In the genomic region with DNA sequence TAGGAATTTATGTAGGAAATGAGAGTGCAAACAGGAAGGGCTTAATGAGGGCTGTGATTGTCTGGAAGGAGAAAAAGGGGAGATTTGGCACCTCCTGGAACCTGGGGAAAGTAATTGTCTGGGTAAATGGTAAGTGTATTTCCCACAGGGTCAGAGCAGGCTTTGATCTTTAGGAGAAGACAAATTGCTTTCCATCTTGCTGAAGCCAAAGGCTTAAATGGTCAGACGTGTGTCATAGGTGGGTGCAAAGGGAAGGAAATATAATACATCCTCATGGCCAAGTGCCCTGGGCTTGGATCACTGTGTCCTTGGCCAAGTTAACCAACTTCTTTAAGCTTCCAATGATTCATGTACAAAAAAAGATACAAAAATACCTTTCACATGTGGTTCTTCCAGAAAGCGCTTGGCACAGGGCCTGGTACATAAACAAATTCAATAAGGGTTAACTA, we compare ENCODE assay signal across 15 cellular contexts. TPM values are rescaled to one million over a fixed set of nuclear protein-coding genes. Genes with fewer than 3 reads are reported as not detected.
A peak's percentile ranks its signal among the peaks of the same experiment; 100 is the strongest.
DNase-seq lines count a peak whose midpoint lies in the region; ATAC-seq and TF ChIP-seq lines count a peak whose summit lies in the region.
"Had no signal": no experiment of that assay in that cellular context is flagged by ENCODE, and none has a peak within 500 bp of the region (broad histone marks: within the 10 kb centered on the region; RNA-seq: fewer than 3 reads in every experiment).

No MANE protein-coding gene starts in this region.

- peaks cover 50% of the 10 kb centered on the region for H3K4me1 Mint-ChIP-seq in dendritic cell treated with granulocyte-macrophage colony-stimulating factor and Interleukin-4, amounts not matched to agents 40 ng/mL and 50 ng/mL, for 4 days (ENCODE audit: low read depth)
- H3K4me1 Mint-ChIP-seq in neural crest cell: peaks cover 8% of the 10 kb centered on the region
- peaks cover 7% of the 10 kb centered on the region for H3K4me1 Mint-ChIP-seq in activated T-helper 2 cell treated with anti-CD3 and anti-CD28 coated beads, Interferon-gamma antibody, Interleukin-2, Interleukin-4, amounts not matched to agents 10 μg/mL and 5 μg/mL and 100 μg/mL, durations not matched to agents 14 hours and 24 hours and 36 hours (ENCODE audit: low read depth)

- CTCF ChIA-PET in IMR-90 (lab: Yijun Ruan, JAX): no interaction called here

- H3K56ac ChIP-seq in IMR-90 (ENCODE audit: extremely low read depth, insufficient read depth, low read length): no peak overlapping the region

- in situ Hi-C loops in IMR-90 (cut with MboI; ENCODE audit: low sequenced_read_pairs): no loop called here

- no peaks in the 10 kb centered on the region for H3K36me3 ChIP-seq in IMR-90 (ENCODE audit: control insufficient read depth, insufficient read depth, low read length)

- no peak overlapping the region for H2BK15ac ChIP-seq in IMR-90 (ENCODE audit: low read depth, low read length)

- H3K9me3 Mint-ChIP-seq in dendritic cell treated with granulocyte-macrophage colony-stimulating factor and Interleukin-4, amounts not matched to agents 40 ng/mL and 50 ng/mL, for 4 days: no peaks in the 10 kb centered on the region
- H3K9me3 Mint-ChIP-seq in neural crest cell: peaks cover 2% of the 10 kb centered on the region
- no peaks in the 10 kb centered on the region for H3K9me3 Mint-ChIP-seq in activated T-helper 2 cell treated with anti-CD3 and anti-CD28 coated beads, Interferon-gamma antibody, Interleukin-2, Interleukin-4, amounts not matched to agents 10 μg/mL and 5 μg/mL and 100 μg/mL, durations not matched to agents 14 hours and 24 hours and 36 hours

- peaks cover 25% of the 10 kb centered on the region for H3K36me3 Mint-ChIP-seq in dendritic cell treated with granulocyte-macrophage colony-stimulating factor and Interleukin-4, amounts not matched to agents 40 ng/mL and 50 ng/mL, for 4 days (ENCODE audit: low read depth)
- peaks cover 1% of the 10 kb centered on the region for H3K36me3 Mint-ChIP-seq in neural crest cell (ENCODE audit: low read depth)
- no peaks in the 10 kb centered on the region for H3K36me3 Mint-ChIP-seq in activated T-helper 2 cell treated with anti-CD3 and anti-CD28 coated beads, Interferon-gamma antibody, Interleukin-2, Interleukin-4, amounts not matched to agents 10 μg/mL and 5 μg/mL and 100 μg/mL, durations not matched to agents 14 hours and 24 hours and 36 hours (ENCODE audit: low read depth)

- POLR2A ChIA-PET in IMR-90 (lab: Charles Lee; ENCODE audit: unreplicated experiment): no interaction called here

- H2AK9ac ChIP-seq in IMR-90 (replicated peaks; ENCODE audit: low read depth, low read length, poor library complexity): no peak overlapping the region

- no peak overlapping the region for H2BK120ac ChIP-seq in IMR-90 (ENCODE audit: low read depth, low read length)

- peak overlapping the region; percentile 60 for H3K27ac Mint-ChIP-seq in dendritic cell treated with granulocyte-macrophage colony-stimulating factor and Interleukin-4, amounts not matched to agents 40 ng/mL and 50 ng/mL, for 4 days
- no peak overlapping the region for H3K27ac Mint-ChIP-seq in neural crest cell (ENCODE audit: unreplicated experiment)
- no peak overlapping the region for H3K27ac Mint-ChIP-seq in activated T-helper 2 cell treated with anti-CD3 and anti-CD28 coated beads, Interferon-gamma antibody, Interleukin-2, Interleukin-4, amounts not matched to agents 10 μg/mL and 5 μg/mL and 100 μg/mL, durations not matched to agents 14 hours and 24 hours and 36 hours

- DNase-seq in IMR-90 (peak; percentile 46), neural crest cell (ENCODE audit: low read depth, low spot score) (no peak), NCI-H2029 treated with DMSO at 0.1 percent for 48 hours (lab: John Stamatoyannopoulos, UW) (no peak), NCI-H2081 (lab: John Stamatoyannopoulos, UW) (no peak)
- no peak for DNase-seq in activated T-helper 2 cell treated with anti-CD3 and anti-CD28 coated beads, Interferon-gamma antibody, Interleukin-2, Interleukin-4, amounts not matched to agents 10 μg/mL and 5 μg/mL and 100 μg/mL, durations not matched to agents 14 hours and 24 hours and 36 hours (ENCODE audit: low spot score)
- DNase-seq: activated CD8-positive, alpha-beta memory T cell treated with anti-CD3 and anti-CD28 coated beads, Interleukin-2, amount 50 U/mL, for 48 hours; DND-41; effector CD4-positive, alpha-beta T cell; left lung; NCI-H2227 treated with DMSO at 0.1 percent for 48 hours had no signal

- no peaks in the 10 kb centered on the region for H4K20me1 ChIP-seq in IMR-90 (ENCODE audit: insufficient read depth, low read length)

- no peaks in the 10 kb centered on the region for H3K9me1 ChIP-seq in IMR-90 (ENCODE audit: insufficient read depth, low read length)

- dilution Hi-C loops in IMR-90 (cut with HindIII; ENCODE audit: low sequenced_read_pairs, unreplicated experiment): loop anchor here (25.0 kb wide), 1 partner anchor 108 kb away; no protein-coding TSS in a partner anchor

- H2BK20ac ChIP-seq in IMR-90 (ENCODE audit: low read depth, low read length): no peak overlapping the region

- no peak for TF ChIP-seq CTCF in C4-2B (conservative IDR thresholded peaks at IDR 0.05)
- no peak for TF ChIP-seq CTCF in IMR-90 (conservative IDR thresholded peaks at IDR 0.05; ENCODE audit: low read depth, low read length)
- TF ChIP-seq CTCF in neural crest cell (conservative IDR thresholded peaks at IDR 0.05): no peak

- no peak overlapping the region for H3K14ac ChIP-seq in IMR-90 (replicated peaks; ENCODE audit: low read depth, low read length)

- no peak overlapping the region for H3K4ac ChIP-seq in IMR-90 (ENCODE audit: low read depth, low read length)

- no peaks in the 10 kb centered on the region for H3K4me1 ChIP-seq in IMR-90 (ENCODE audit: control insufficient read depth, insufficient read depth, low read length)

- H3K27me3 ChIP-seq in IMR-90 (ENCODE audit: control insufficient read depth, insufficient read depth, low read length): no peaks in the 10 kb centered on the region; the same call in 1 of the 2 replicates
- H3K27me3 ChIP-seq: left lung, tibial nerve had no signal

- intact Hi-C loops in IMR-90 (cut with micrococcal nuclease): no loop called here
- intact Hi-C loops in dendritic cell treated with granulocyte-macrophage colony-stimulating factor and Interleukin-4, amounts not matched to agents 40 ng/mL and 50 ng/mL, for 4 days (cut with micrococcal nuclease): loop anchor here (5.0 kb wide), 1 partner anchor 617 kb away; no protein-coding TSS in a partner anchor
- intact Hi-C loops in activated T-helper 2 cell treated with anti-CD3 and anti-CD28 coated beads, Interferon-gamma antibody, Interleukin-2, Interleukin-4, amounts not matched to agents 10 μg/mL and 5 μg/mL and 100 μg/mL, durations not matched to agents 14 hours and 24 hours and 36 hours (cut with micrococcal nuclease): no loop called here

- TF ChIP-seq POLR2A in IMR-90 (IDR thresholded peaks at IDR 0.05; ENCODE audit: low read depth, low read length): no peak

- no CpG with 5 or more reads among the region's 2 CpGs for WGBS in IMR-90 (ENCODE audit: extremely low coverage in 2 of 2, insufficient read length in 1 of 2), 2 experiments

- H3K4me2 ChIP-seq in IMR-90 (ENCODE audit: low read depth, low read length): no peak overlapping the region

- no peaks in the 10 kb centered on the region for H3K27me3 Mint-ChIP-seq in dendritic cell treated with granulocyte-macrophage colony-stimulating factor and Interleukin-4, amounts not matched to agents 40 ng/mL and 50 ng/mL, for 4 days
- peaks cover 73% of the 10 kb centered on the region for H3K27me3 Mint-ChIP-seq in neural crest cell (ENCODE audit: low read depth)
- H3K27me3 Mint-ChIP-seq in activated T-helper 2 cell treated with anti-CD3 and anti-CD28 coated beads, Interferon-gamma antibody, Interleukin-2, Interleukin-4, amounts not matched to agents 10 μg/mL and 5 μg/mL and 100 μg/mL, durations not matched to agents 14 hours and 24 hours and 36 hours (ENCODE audit: low read depth): peaks cover 21% of the 10 kb centered on the region

- H3K23ac ChIP-seq in IMR-90 (ENCODE audit: low read depth, low read length): no peak overlapping the region

- H3K79me1 ChIP-seq in IMR-90 (ENCODE audit: low read depth in 1 of 2, low read length in 2 of 2): no peaks in the 10 kb centered on the region

- no peak overlapping the region for H2BK5ac ChIP-seq in IMR-90 (ENCODE audit: low read depth, low read length, poor library complexity, severe bottlenecking)

- H3K27ac ChIP-seq in C4-2B (peak overlapping the region; percentile 48; the same call in 1 of the 2 replicates), IMR-90 (ENCODE audit: insufficient read depth, low read length) (no peak overlapping the region)

- BruUV-seq in IMR-90 (replicated peaks; lab: Mats Ljungman, UMichigan): no TSS peak

- H4K5ac ChIP-seq in IMR-90 (ENCODE audit: low read depth, low read length): no peak overlapping the region

- H3K18ac ChIP-seq in IMR-90 (ENCODE audit: low read depth, low read length): no peak overlapping the region

- no peaks in the 10 kb centered on the region for H3K9me3 ChIP-seq in IMR-90 (ENCODE audit: control insufficient read depth, insufficient read depth, low read length)
- H3K9me3 ChIP-seq: left lung, tibial nerve had no signal

- ATAC-seq in IMR-90 (ENCODE audit: low read depth): no peak
- no peak for ATAC-seq in activated CD4-positive, CD25-positive, alpha-beta regulatory T cell treated with anti-CD3 and anti-CD28 coated beads, Interleukin-2, amount 50 U/mL, for 24 hours
- ATAC-seq: left lung had no signal

- no peak for TF ChIP-seq RAD21 in IMR-90 (IDR thresholded peaks at IDR 0.05; ENCODE audit: low read length)

- H4K8ac ChIP-seq in IMR-90 (ENCODE audit: low read depth in 2 of 2, low read length in 2 of 2): no peak overlapping the region

- no peak overlapping the region for H3K4me3 Mint-ChIP-seq in dendritic cell treated with granulocyte-macrophage colony-stimulating factor and Interleukin-4, amounts not matched to agents 40 ng/mL and 50 ng/mL, for 4 days
- peak overlapping the region; percentile 58 for H3K4me3 Mint-ChIP-seq in neural crest cell
- no peak overlapping the region for H3K4me3 Mint-ChIP-seq in activated T-helper 2 cell treated with anti-CD3 and anti-CD28 coated beads, Interferon-gamma antibody, Interleukin-2, Interleukin-4, amounts not matched to agents 10 μg/mL and 5 μg/mL and 100 μg/mL, durations not matched to agents 14 hours and 24 hours and 36 hours (ENCODE audit: low read depth)

- no peak overlapping the region for H2AFZ ChIP-seq in IMR-90 (replicated peaks; ENCODE audit: low read length, poor library complexity)

- no peak overlapping the region for H3K9ac ChIP-seq in IMR-90 (ENCODE audit: low read depth, low read length)

- H3K4me3 ChIP-seq in IMR-90 (ENCODE audit: insufficient read depth, low read depth, low read length): no peak overlapping the region
- H3K4me3 ChIP-seq: left lung had no signal

- H2AK5ac ChIP-seq in IMR-90 (ENCODE audit: low read depth, low read length): no peak overlapping the region

- H4K91ac ChIP-seq in IMR-90 (ENCODE audit: insufficient read depth, low read depth, low read length): no peak overlapping the region

RNA-seq across cellular contexts. Expression of a gene that starts 1.3 kb away (rescaled TPM):
- total RNA-seq in IMR-90 (2012; rRNA removed): 4.1 and 4.2 TPM in 2 replicates
- 12.9 and 16.2 TPM in 2 replicates for polyA plus RNA-seq in IMR-90 (2012; rRNA removed)
- 38.1 and 43.3 TPM in 2 replicates for polyA plus RNA-seq in IMR-90 (2012; cell fraction: cytosol; rRNA removed)
- 5.7 and 14.2 TPM in 2 replicates for polyA plus RNA-seq in IMR-90 (2012; cell fraction: nucleus; rRNA removed; ENCODE audit: low replicate concordance)
- total RNA-seq in neural crest cell: 13.5 TPM in 2 replicates
- total RNA-seq in activated T-helper 2 cell treated with anti-CD3 and anti-CD28 coated beads, Interferon-gamma antibody, Interleukin-2, Interleukin-4, amounts not matched to agents 10 μg/mL and 5 μg/mL and 100 μg/mL, durations not matched to agents 14 hours and 24 hours and 36 hours: 26.2 and 32.6 TPM in 2 replicates

RNA-seq across cellular contexts. Expression of a gene that starts 22.7 kb away (rescaled TPM):
- total RNA-seq in IMR-90 (2012; rRNA removed) (not detected in 2 replicates), neural crest cell (not detected in 2 replicates)
- polyA plus RNA-seq in IMR-90 (2012; rRNA removed): not detected in 2 replicates
- polyA plus RNA-seq in IMR-90 (2012; cell fraction: cytosol; rRNA removed): not detected in 2 replicates
- polyA plus RNA-seq in IMR-90 (2012; cell fraction: nucleus; rRNA removed; ENCODE audit: low replicate concordance): 0.05 TPM in 1 of 2 replicates, not detected in the other
- not detected in 2 replicates for total RNA-seq in activated T-helper 2 cell treated with anti-CD3 and anti-CD28 coated beads, Interferon-gamma antibody, Interleukin-2, Interleukin-4, amounts not matched to agents 10 μg/mL and 5 μg/mL and 100 μg/mL, durations not matched to agents 14 hours and 24 hours and 36 hours
- total RNA-seq: SK-MEL-5 had no signal

RNA-seq across cellular contexts. Expression of a gene that starts 47.2 kb away (rescaled TPM):
- total RNA-seq in IMR-90 (2012; rRNA removed): not detected in 2 replicates
- 0.04 and 0.07 TPM in 2 replicates for polyA plus RNA-seq in IMR-90 (2012; rRNA removed)
- 0.04 and 0.07 TPM in 2 replicates for polyA plus RNA-seq in IMR-90 (2012; cell fraction: cytosol; rRNA removed)
- polyA plus RNA-seq in IMR-90 (2012; cell fraction: nucleus; rRNA removed; ENCODE audit: low replicate concordance): 0.06 TPM in 1 of 2 replicates, not detected in the other
- total RNA-seq in neural crest cell: not detected in 2 replicates
- total RNA-seq in activated T-helper 2 cell treated with anti-CD3 and anti-CD28 coated beads, Interferon-gamma antibody, Interleukin-2, Interleukin-4, amounts not matched to agents 10 μg/mL and 5 μg/mL and 100 μg/mL, durations not matched to agents 14 hours and 24 hours and 36 hours: 0.34 and 0.71 TPM in 2 replicates
- total RNA-seq: SK-MEL-5 had no signal
